8 cellular contexts compared by ENCODE assay signal in genomic region chr16:2154533-2155090, GRCh38. TPM values are rescaled to one million over a fixed set of nuclear protein-coding genes. Genes with fewer than 3 reads are reported as not detected.
DNase-seq lines count a peak whose midpoint lies in the region; ATAC-seq, FAIRE-seq and TF ChIP-seq lines count a peak whose summit lies in the region.

No MANE protein-coding gene starts in this region.

- H3K4me1 ChIP-seq in Panc1 (ENCODE audit: control insufficient read depth, insufficient read depth, low read length) (peaks cover 57% of the 10 kb centered on the region), endocrine pancreas (ENCODE audit: control insufficient read depth, insufficient read depth, low read length) (no peaks in the 10 kb centered on the region), pancreas (peaks cover 32 to 43% (median 41%) of the 10 kb centered on the region in 3 donors)

- POLR2A ChIA-PET in Panc1 (lab: Charles Lee): interaction anchor here (0.7 to 1.1 kb wide), 3 partner anchors 11 to 132 kb away, joined by 3 to 9 read pairs (median 3); no protein-coding TSS in a partner anchor

- BruUV-seq in Panc1 (replicated peaks; lab: Mats Ljungman, UMichigan): TSS peak; percentile 98

- WGBS in pancreas, 2 donors: 1 to 3% methylated on average over 23 of the region's 23 CpGs

- CTCF ChIA-PET in Panc1 (lab: Charles Lee): no interaction called here

- H3K27ac ChIP-seq in Panc1 (ENCODE audit: low read length) (peak overlapping the region; percentile 100), pancreas (peak overlapping the region; percentile 55 to 79 (median 70))

- no peak for FAIRE-seq in pancreas (lab: Jason Lieb, UNC)

- peak overlapping the region; percentile 75 for H3K9ac ChIP-seq in endocrine pancreas (ENCODE audit: control insufficient read depth, insufficient read depth, low read length)

- H3K36me3 ChIP-seq in Panc1 (ENCODE audit: control insufficient read depth, insufficient read depth, low read length): peaks cover 15% of the 10 kb centered on the region; the same call in 1 of the 2 replicates
- H3K36me3 ChIP-seq in endocrine pancreas (ENCODE audit: control insufficient read depth, insufficient read depth, low read length): no peaks in the 10 kb centered on the region
- H3K36me3 ChIP-seq in pancreas: no peaks in the 10 kb centered on the region

- TF ChIP-seq CTCF in Panc1 (IDR thresholded peaks at IDR 0.05) (no peak), pancreas (IDR thresholded peaks at IDR 0.05) (no peak)

- in situ Hi-C loops in Panc1 (cut with HindIII; ENCODE audit: low pct_unique_long_range_greater_than_20kb, low sequenced_read_pairs): no loop called here

- no peaks in the 10 kb centered on the region for H3K27me3 ChIP-seq in Panc1 (ENCODE audit: control insufficient read depth, insufficient read depth, low read length)
- no peaks in the 10 kb centered on the region for H3K27me3 ChIP-seq in endocrine pancreas (ENCODE audit: control insufficient read depth, insufficient read depth, low read length)
- H3K27me3 ChIP-seq in pancreas: no peaks in the 10 kb centered on the region

- DNase-seq in Panc1 (ENCODE audit: low read depth, low spot score) (no peak), pancreas (no peak), NCI-H446 (lab: John Stamatoyannopoulos, UW) (no peak)

- peak overlapping the region; percentile 80 for H3K4me3 ChIP-seq in GM08714 (ENCODE audit: low read length)
- peak overlapping the region; percentile 93 to 100 for H3K4me3 ChIP-seq in Panc1 (ENCODE audit: low read depth in 2 of 2, low read length in 2 of 2)
- peak overlapping the region; percentile 69 for H3K4me3 ChIP-seq in endocrine pancreas (ENCODE audit: control insufficient read depth, insufficient read depth, low read length)
- H3K4me3 ChIP-seq in pancreas: peak overlapping the region; percentile 38 to 86 (median 58)

- no peak for ATAC-seq in Panc1
- no peak for ATAC-seq in pancreas
- no peak for ATAC-seq in HG02870 (IDR thresholded peaks at IDR 0.05; ENCODE audit: unreplicated experiment)
- ATAC-seq in HG03025 (IDR thresholded peaks at IDR 0.05; ENCODE audit: low FRiP score, unreplicated experiment): no peak
- no peak for ATAC-seq in HG03342 (IDR thresholded peaks at IDR 0.05; ENCODE audit: unreplicated experiment)

- intact Hi-C loops in Panc1 (cut with micrococcal nuclease; ENCODE audit: unreplicated experiment): no loop called here
- intact Hi-C loops in pancreas (cut with DNase I): no loop called here

- H3K9me3 ChIP-seq in Panc1 (ENCODE audit: control insufficient read depth, insufficient read depth, low read depth, low read length) (no peaks in the 10 kb centered on the region), endocrine pancreas (ENCODE audit: control insufficient read depth, low read length) (no peaks in the 10 kb centered on the region), pancreas (no peaks in the 10 kb centered on the region)

RNA-seq across cellular contexts. Expression of gene TRAF7, which starts 1.0 kb away (rescaled TPM):
- 108 TPM for total RNA-seq in Panc1 (2021; ENCODE audit: unreplicated experiment)
- 116 TPM for polyA plus RNA-seq in Panc1 (2012; ENCODE audit: insufficient read length)
- 10 to 100 TPM; 25.3 to 45.1 (median 40.8) TPM for total RNA-seq in pancreas
- polyA plus RNA-seq in pancreas: 10 to 100 TPM; 24.5 to 30.1 TPM

RNA-seq across cellular contexts. Expression of gene RAB26, which starts 6.2 kb away (rescaled TPM):
- total RNA-seq in Panc1 (2021; ENCODE audit: unreplicated experiment): 92.2 TPM
- 136 TPM for polyA plus RNA-seq in Panc1 (2012; ENCODE audit: insufficient read length)
- total RNA-seq in pancreas: 10 to 100 TPM; 19.2 to 36.8 (median 28.4) TPM
- polyA plus RNA-seq in pancreas: 100 to 1,000 TPM; 161 to 255 TPM

RNA-seq across cellular contexts. Expression of gene PKD1, which starts 18.9 kb away (rescaled TPM):
- 279 TPM for total RNA-seq in Panc1 (2021; ENCODE audit: unreplicated experiment)
- 412 TPM for polyA plus RNA-seq in Panc1 (2012; ENCODE audit: insufficient read length)
- 10 to 100 TPM; 29.8 to 50.5 (median 39.5) TPM for total RNA-seq in pancreas
- 100 to 1,000 TPM in 1 of 2 donors, 10 to 100 TPM in 1; 68.6 to 127 TPM for polyA plus RNA-seq in pancreas

RNA-seq across cellular contexts. Expression of gene CASKIN1, which starts 41.8 kb away (rescaled TPM):
- 4.5 TPM for total RNA-seq in Panc1 (2021; ENCODE audit: unreplicated experiment)
- polyA plus RNA-seq in Panc1 (2012; ENCODE audit: insufficient read length): 2.8 TPM
- total RNA-seq in pancreas: 1 to 10 TPM in 2 of 6 donors, under 1 TPM in 4; 0.61 to 1.7 (median 0.81) TPM
- 1 to 10 TPM; 1.5 to 2.1 TPM for polyA plus RNA-seq in pancreas

RNA-seq across cellular contexts. Expression of gene MLST8, which starts 50.6 kb away (rescaled TPM):
- total RNA-seq in Panc1 (2021; ENCODE audit: unreplicated experiment): 91.1 TPM
- polyA plus RNA-seq in Panc1 (2012; ENCODE audit: insufficient read length): 129 TPM
- 10 to 100 TPM; 16.6 to 27.0 (median 19.1) TPM for total RNA-seq in pancreas
- 10 to 100 TPM; 59.3 to 62.8 TPM for polyA plus RNA-seq in pancreas
